In the genomic region with DNA sequence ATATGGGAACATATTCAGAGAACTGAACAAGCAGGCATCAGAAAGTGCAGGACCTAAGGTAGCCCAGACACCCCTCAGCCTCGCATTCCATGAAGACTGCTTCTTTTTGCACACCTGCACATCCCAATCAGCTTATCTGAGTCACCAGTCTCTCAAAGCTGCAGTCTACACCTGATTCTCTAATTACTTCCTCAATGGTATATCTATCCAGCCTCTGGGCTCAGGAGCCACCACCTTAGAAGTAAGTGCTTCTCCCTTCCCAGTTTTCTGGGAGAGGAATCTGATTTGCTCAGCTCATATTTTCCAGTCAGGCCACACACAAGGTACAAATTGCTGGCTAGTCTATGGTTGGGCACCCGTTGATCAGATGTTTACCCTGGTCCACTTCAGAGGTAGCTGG, we compare ENCODE assay signal across 21 cellular contexts.
"Had no signal": no experiment of that assay in that cellular context is flagged by ENCODE, and none has a peak within 500 bp of the region (broad histone marks: within the 10 kb centered on the region; RNA-seq: fewer than 3 reads in every experiment).

No MANE protein-coding gene starts in this region.

- DNase-seq: cerebellar nuclear complex; effector memory CD8-positive, alpha-beta T cell; heart right ventricle; hypothalamus; islet precursor cell; left ventricle myocardium inferior; lower lobe of right lung; mesenchymal stem cell; midbrain; naive B cell; nephron progenitor cell; psoas muscle; retina; right lobe of liver; stimulated activated CD4-positive, alpha-beta T cell treated with anti-CD3 and anti-CD28 coated beads, Interleukin-4, amount 100 ng/mL, for 1 hour; stimulated activated CD8-positive, alpha-beta memory T cell treated with anti-CD3 and anti-CD28 coated beads, Interleukin-4, amount 100 ng/mL, for 48 hours; stimulated activated naive CD8-positive, alpha-beta T cell treated with anti-CD3 and anti-CD28 coated beads, Interleukin-15, Interleukin-2, amounts not matched to agents 100 U/mL and 50 U/mL, for 24 hours; testis had no signal

- ATAC-seq: effector memory CD8-positive, alpha-beta T cell; heart right ventricle; lower lobe of right lung; psoas muscle; right lobe of liver; stimulated activated effector memory CD8-positive, alpha-beta T cell treated with anti-CD3 and anti-CD28 coated beads, Interleukin-12 subunit alpha, Interleukin-12 subunit beta, amount 100 ng/mL, for 72 hours; stimulated activated naive CD8-positive, alpha-beta T cell treated with anti-CD3 and anti-CD28 coated beads, Interleukin-15, Interleukin-2, amounts not matched to agents 100 U/mL and 50 U/mL, for 24 hours had no signal

- H3K4me3 ChIP-seq: heart right ventricle, left ventricle myocardium inferior, lower lobe of right lung, psoas muscle, right lobe of liver, testis, tibial nerve had no signal

- H3K27ac ChIP-seq: heart right ventricle, left ventricle myocardium inferior, lower lobe of right lung, psoas muscle, right lobe of liver, testis, tibial nerve had no signal

- H3K9me3 ChIP-seq: heart right ventricle, left ventricle myocardium inferior, lower lobe of right lung, psoas muscle, right lobe of liver, testis, tibial nerve had no signal

- H3K27me3 ChIP-seq: right lobe of liver, testis, tibial nerve had no signal

- H3K36me3 Mint-ChIP-seq: naive B cell; stimulated activated effector memory CD8-positive, alpha-beta T cell treated with anti-CD3 and anti-CD28 coated beads, Interleukin-12 subunit alpha, Interleukin-12 subunit beta, amount 100 ng/mL, for 72 hours had no signal

- H3K4me1 ChIP-seq: left ventricle myocardium inferior, lower lobe of right lung, psoas muscle, right lobe of liver, testis, tibial nerve had no signal

- H3K9me3 Mint-ChIP-seq: dendritic cell treated with granulocyte-macrophage colony-stimulating factor and Interleukin-4, amounts not matched to agents 40 ng/mL and 50 ng/mL, for 4 days; effector memory CD8-positive, alpha-beta T cell; naive B cell; nephron progenitor cell; stimulated activated effector memory CD8-positive, alpha-beta T cell treated with anti-CD3 and anti-CD28 coated beads, Interleukin-12 subunit alpha, Interleukin-12 subunit beta, amount 100 ng/mL, for 72 hours had no signal

- H3K27me3 Mint-ChIP-seq: effector memory CD8-positive, alpha-beta T cell had no signal

- H3K27ac Mint-ChIP-seq: dendritic cell treated with granulocyte-macrophage colony-stimulating factor and Interleukin-4, amounts not matched to agents 40 ng/mL and 50 ng/mL, for 4 days; nephron progenitor cell; stimulated activated effector memory CD8-positive, alpha-beta T cell treated with anti-CD3 and anti-CD28 coated beads, Interleukin-12 subunit alpha, Interleukin-12 subunit beta, amount 100 ng/mL, for 72 hours had no signal

- H3K4me1 Mint-ChIP-seq: nephron progenitor cell had no signal

- H3K36me3 ChIP-seq: heart right ventricle, left ventricle myocardium inferior, lower lobe of right lung, right lobe of liver, tibial nerve had no signal

- H3K4me3 Mint-ChIP-seq: dendritic cell treated with granulocyte-macrophage colony-stimulating factor and Interleukin-4, amounts not matched to agents 40 ng/mL and 50 ng/mL, for 4 days; nephron progenitor cell; stimulated activated effector memory CD8-positive, alpha-beta T cell treated with anti-CD3 and anti-CD28 coated beads, Interleukin-12 subunit alpha, Interleukin-12 subunit beta, amount 100 ng/mL, for 72 hours had no signal
